Comparison of ENCODE assay signal across 28 cellular contexts in genomic region chr7:69912846-69913245, GRCh38.
"Had no signal": no experiment of that assay in that cellular context is flagged by ENCODE, and none has a peak within 500 bp of the region (broad histone marks: within the 10 kb centered on the region; RNA-seq: fewer than 3 reads in every experiment).

No MANE protein-coding gene starts in this region.

- H3K4me1 ChIP-seq: ascending aorta, left ventricle myocardium inferior, right lobe of liver, thyroid gland, upper lobe of right lung had no signal

- H3K4me1 Mint-ChIP-seq: activated naive CD8-positive, alpha-beta T cell treated with anti-CD3 and anti-CD28 coated beads for 36 hours; stimulated activated effector memory CD8-positive, alpha-beta T cell treated with anti-CD3 and anti-CD28 coated beads, Interleukin-12 subunit alpha, Interleukin-12 subunit beta, amount 100 ng/mL, for 72 hours; stimulated activated naive CD8-positive, alpha-beta T cell treated with anti-CD3 and anti-CD28 coated beads, Interleukin-15, amount 100 ng/mL, for 72 hours; T-cell had no signal

- H3K36me3 Mint-ChIP-seq: activated CD4-positive, alpha-beta memory T cell treated with anti-CD3 and anti-CD28 coated beads for 36 hours; activated naive CD8-positive, alpha-beta T cell treated with anti-CD3 and anti-CD28 coated beads for 36 hours; natural killer cell treated with Interleukin-12 subunit alpha and Interleukin-12 subunit beta and Interleukin-15 and Interleukin-18, amount 100 ng/mL, for 72 hours; stimulated activated effector memory CD8-positive, alpha-beta T cell treated with anti-CD3 and anti-CD28 coated beads, Interleukin-12 subunit alpha, Interleukin-12 subunit beta, amount 100 ng/mL, for 72 hours; T-cell had no signal

- H3K4me3 ChIP-seq: ascending aorta, left ventricle myocardium inferior, lung, ovary, right lobe of liver, thyroid gland, upper lobe of right lung had no signal

- H3K27ac ChIP-seq: ascending aorta, left ventricle myocardium inferior, ovary, right lobe of liver, thyroid gland, upper lobe of right lung, VCaP had no signal

- H3K27ac Mint-ChIP-seq: activated CD4-positive, alpha-beta memory T cell treated with anti-CD3 and anti-CD28 coated beads for 36 hours; activated naive CD4-positive, alpha-beta T cell treated with anti-CD3 and anti-CD28 coated beads for 36 hours; activated naive CD8-positive, alpha-beta T cell treated with anti-CD3 and anti-CD28 coated beads for 36 hours; activated T-helper 1 cell treated with anti-CD3 and anti-CD28 coated beads, Interleukin-12 subunit alpha, Interleukin-12 subunit beta, Interleukin-2, Interleukin-4 antibody, amounts not matched to agents 30 ng/mL and 10 ng/mL and 1 ng/mL, durations not matched to agents 14 hours and 24 hours and 36 hours; natural killer cell treated with Interleukin-12 subunit alpha and Interleukin-12 subunit beta and Interleukin-15 and Interleukin-18, amount 100 ng/mL, for 72 hours; progenitor cell of endocrine pancreas; stimulated activated effector memory CD8-positive, alpha-beta T cell treated with anti-CD3 and anti-CD28 coated beads, Interleukin-12 subunit alpha, Interleukin-12 subunit beta, amount 100 ng/mL, for 72 hours; stimulated activated naive CD8-positive, alpha-beta T cell treated with anti-CD3 and anti-CD28 coated beads, Interleukin-15, amount 100 ng/mL, for 72 hours; T-cell had no signal

- H3K9me3 Mint-ChIP-seq: activated CD4-positive, alpha-beta memory T cell treated with anti-CD3 and anti-CD28 coated beads for 36 hours; activated naive CD8-positive, alpha-beta T cell treated with anti-CD3 and anti-CD28 coated beads for 36 hours; natural killer cell treated with Interleukin-12 subunit alpha and Interleukin-12 subunit beta and Interleukin-15 and Interleukin-18, amount 100 ng/mL, for 72 hours; stimulated activated effector memory CD8-positive, alpha-beta T cell treated with anti-CD3 and anti-CD28 coated beads, Interleukin-12 subunit alpha, Interleukin-12 subunit beta, amount 100 ng/mL, for 72 hours; stimulated activated naive CD8-positive, alpha-beta T cell treated with anti-CD3 and anti-CD28 coated beads, Interleukin-15, amount 100 ng/mL, for 72 hours had no signal

- H3K27me3 Mint-ChIP-seq: activated CD4-positive, alpha-beta memory T cell treated with anti-CD3 and anti-CD28 coated beads for 36 hours; activated naive CD8-positive, alpha-beta T cell treated with anti-CD3 and anti-CD28 coated beads for 36 hours; natural killer cell treated with Interleukin-12 subunit alpha and Interleukin-12 subunit beta and Interleukin-15 and Interleukin-18, amount 100 ng/mL, for 72 hours; progenitor cell of endocrine pancreas; T-cell had no signal

- H3K9me3 ChIP-seq: ascending aorta, ovary, right lobe of liver, thyroid gland, upper lobe of right lung had no signal

- H3K27me3 ChIP-seq: ascending aorta, ovary, right lobe of liver, thyroid gland, upper lobe of right lung had no signal

- H3K4me3 Mint-ChIP-seq: activated CD4-positive, alpha-beta memory T cell treated with anti-CD3 and anti-CD28 coated beads for 36 hours; activated naive CD4-positive, alpha-beta T cell treated with anti-CD3 and anti-CD28 coated beads for 36 hours; activated naive CD8-positive, alpha-beta T cell treated with anti-CD3 and anti-CD28 coated beads for 36 hours; activated T-helper 1 cell treated with anti-CD3 and anti-CD28 coated beads, Interleukin-12 subunit alpha, Interleukin-12 subunit beta, Interleukin-2, Interleukin-4 antibody, amounts not matched to agents 30 ng/mL and 10 ng/mL and 1 ng/mL, durations not matched to agents 14 hours and 24 hours and 36 hours; natural killer cell treated with Interleukin-12 subunit alpha and Interleukin-12 subunit beta and Interleukin-15 and Interleukin-18, amount 100 ng/mL, for 72 hours; stimulated activated effector memory CD8-positive, alpha-beta T cell treated with anti-CD3 and anti-CD28 coated beads, Interleukin-12 subunit alpha, Interleukin-12 subunit beta, amount 100 ng/mL, for 72 hours; stimulated activated naive CD8-positive, alpha-beta T cell treated with anti-CD3 and anti-CD28 coated beads, Interleukin-15, amount 100 ng/mL, for 72 hours; T-cell had no signal

- H3K36me3 ChIP-seq: ascending aorta, left ventricle myocardium inferior, ovary, right lobe of liver, thyroid gland, upper lobe of right lung had no signal

- DNase-seq: activated CD4-positive, alpha-beta memory T cell treated with anti-CD3 and anti-CD28 coated beads for 36 hours; activated CD4-positive, alpha-beta T cell treated with anti-CD3 and anti-CD28 coated beads for 4 hours; activated CD8-positive, alpha-beta memory T cell treated with anti-CD3 and anti-CD28 coated beads, Interleukin-2, amount 50 U/mL, for 4 hours; activated effector memory CD4-positive, alpha-beta T cell treated with anti-CD3 and anti-CD28 coated beads, Interleukin-2, amount 50 U/mL, for 16 hours; activated naive CD4-positive, alpha-beta T cell treated with anti-CD3 and anti-CD28 coated beads for 36 hours; activated naive CD8-positive, alpha-beta T cell treated with anti-CD3 and anti-CD28 coated beads for 36 hours; activated T-cell treated with anti-CD3 and anti-CD28 coated beads, Interleukin-2, amount 50 U/mL, for 1 hour; caudate nucleus; effector CD8-positive, alpha-beta T cell; erythroblast; glutamatergic neuron; islet precursor cell; left ventricle myocardium inferior; mesendoderm; ovary; right lobe of liver; stimulated activated CD4-positive, alpha-beta T cell treated with anti-CD3 and anti-CD28 coated beads, Interleukin-4, amount 100 ng/mL, for 24 hours; stimulated activated naive CD8-positive, alpha-beta T cell treated with anti-CD3 and anti-CD28 coated beads, Interleukin-15, amount 100 ng/mL, for 72 hours; T-cell; thyroid gland; upper lobe of right lung had no signal
